ENCODE assay signal across 8 cellular contexts in the genomic region with DNA sequence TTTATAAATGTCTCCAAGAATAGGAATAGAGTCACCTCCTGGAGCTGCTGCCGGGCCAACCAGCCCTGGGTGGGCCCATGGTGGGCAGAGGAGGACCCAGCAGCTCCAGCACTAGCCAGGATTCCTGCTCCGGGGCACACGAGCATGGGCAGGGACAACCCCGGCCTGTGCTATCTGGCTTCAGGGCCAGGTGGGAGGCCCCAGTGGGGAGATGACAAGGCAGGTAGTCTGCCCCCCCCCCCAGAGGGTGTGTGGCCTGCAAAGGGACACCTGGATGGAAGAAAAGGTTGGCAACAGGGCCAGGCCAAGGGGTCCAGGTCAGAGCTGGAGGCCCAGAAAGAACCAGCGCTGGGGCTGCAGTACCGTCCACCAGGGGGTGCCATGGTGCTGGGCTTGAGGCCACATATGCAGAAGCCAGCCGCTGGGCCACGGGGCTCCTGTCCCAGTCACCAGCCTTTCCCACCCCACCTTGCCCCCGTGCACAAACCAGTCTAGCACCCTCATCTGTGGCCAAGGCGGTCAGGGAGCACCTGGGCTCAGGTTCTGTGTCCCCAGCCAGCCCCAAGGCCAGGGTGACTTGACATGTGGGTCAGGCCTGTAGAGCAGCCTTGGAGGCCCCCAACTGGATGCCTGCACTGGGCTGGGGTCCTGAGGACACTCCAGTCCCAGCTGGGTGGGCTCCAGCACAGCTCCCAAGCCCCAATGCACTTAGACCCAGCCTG. TPM values are rescaled to one million over a fixed set of nuclear protein-coding genes. Genes with fewer than 3 reads are reported as not detected.
A peak's percentile ranks its signal among the peaks of the same experiment; 100 is the strongest.
DNase-seq lines count a peak whose midpoint lies in the region; ATAC-seq and TF ChIP-seq lines count a peak whose summit lies in the region.

No MANE protein-coding gene starts in this region.

- H3K36me3 ChIP-seq in neuronal stem cell (replicated peaks in 1 of 2; ENCODE audit: control insufficient read depth in 2 of 2, insufficient read depth in 2 of 2, low read length in 2 of 2) (no peaks in the 10 kb centered on the region), stomach smooth muscle (ENCODE audit: control insufficient read depth in 2 of 2, insufficient read depth in 2 of 2, low read length in 2 of 2) (no peaks in the 10 kb centered on the region)

- peak overlapping the region; percentile 95 for H2BK12ac ChIP-seq in neuronal stem cell (ENCODE audit: low read length)

- no peak overlapping the region for H3K27ac ChIP-seq in neuronal stem cell (replicated peaks; ENCODE audit: low read length)
- peak overlapping the region; percentile 95 for H3K27ac ChIP-seq in stomach smooth muscle (ENCODE audit: low read length)

- no peak overlapping the region for H3K14ac ChIP-seq in neuronal stem cell (ENCODE audit: low read length)

- peak overlapping the region; percentile 83 for H4K8ac ChIP-seq in neuronal stem cell (ENCODE audit: low read depth, low read length)

- peak overlapping the region; percentile 96 for H2BK15ac ChIP-seq in neuronal stem cell (ENCODE audit: low read length)

- H3K4me1 ChIP-seq in neuronal stem cell (ENCODE audit: control insufficient read depth in 2 of 2, insufficient read depth in 1 of 2, low read depth in 1 of 2, low read length in 2 of 2) (peaks cover 5 to 7% of the 10 kb centered on the region in 2 donors), stomach smooth muscle (ENCODE audit: control insufficient read depth, insufficient read depth, low read length) (peaks cover 52% of the 10 kb centered on the region)

- H2AFZ ChIP-seq in neuronal stem cell (ENCODE audit: low read length) = peak overlapping the region; percentile 49

- no peak overlapping the region for H3K4me2 ChIP-seq in neuronal stem cell (ENCODE audit: insufficient read depth, low read length, poor library complexity, severe bottlenecking)

- peak; percentile 94 for TF ChIP-seq CTCF in fibroblast of villous mesenchyme (IDR thresholded peaks at IDR 0.05; ENCODE audit: insufficient read depth, low read depth, low read length)

- H2BK5ac ChIP-seq in neuronal stem cell (ENCODE audit: low read length) = peak overlapping the region; percentile 2

- peak; percentile 57 for ATAC-seq in HG02642 (IDR thresholded peaks at IDR 0.05; ENCODE audit: poor library complexity, unreplicated experiment)
- no peak for ATAC-seq in HG02981 (IDR thresholded peaks at IDR 0.05; ENCODE audit: unreplicated experiment)

- peak overlapping the region; percentile 61 for H2BK120ac ChIP-seq in neuronal stem cell (ENCODE audit: low read depth, low read length)

- no peaks in the 10 kb centered on the region for H3K27me3 ChIP-seq in neuronal stem cell (ENCODE audit: control insufficient read depth in 3 of 3, insufficient read depth in 3 of 3, low read depth in 1 of 3, low read length in 3 of 3)
- no peaks in the 10 kb centered on the region for H3K27me3 ChIP-seq in stomach smooth muscle (ENCODE audit: control insufficient read depth in 1 of 2, insufficient read depth in 2 of 2, low read length in 2 of 2)

- DNase-seq in C1 segment of cervical spinal cord (lab: John Stamatoyannopoulos, UW) (peak in 13 of 14 donors; percentile 15 to 82 (median 48)), RKO (ENCODE audit: low spot score) (peak; percentile 51), fibroblast of villous mesenchyme (ENCODE audit: low read depth) (peak; percentile 67), neuronal stem cell (ENCODE audit: low spot score) (peak; percentile 76)
- peak; percentile 71 for DNase-seq in activated effector memory CD4-positive, alpha-beta T cell treated with Interleukin-2 at 50 U/mL for 16 hours

- peak overlapping the region; percentile 94 for H3K18ac ChIP-seq in neuronal stem cell (ENCODE audit: low read length)

- peak overlapping the region; percentile 80 for H3K23ac ChIP-seq in neuronal stem cell (ENCODE audit: low read depth, low read length, poor library complexity)

- peak overlapping the region; percentile 98 for H2AK5ac ChIP-seq in neuronal stem cell (ENCODE audit: low read depth, low read length)

- H3K4me3 ChIP-seq in fibroblast of villous mesenchyme (ENCODE audit: low read depth, low read length) (no peak overlapping the region), neuronal stem cell (ENCODE audit: low read length in 2 of 2) (no peak overlapping the region), stomach smooth muscle (ENCODE audit: low read length in 2 of 2) (peak overlapping the region; percentile 64 to 66)

- no peak overlapping the region for H4K91ac ChIP-seq in neuronal stem cell (ENCODE audit: low read depth, low read length, poor library complexity)

- H3K79me1 ChIP-seq in neuronal stem cell (ENCODE audit: low read depth, low read length) = peaks cover 5% of the 10 kb centered on the region

- H3K9ac ChIP-seq in neuronal stem cell (ENCODE audit: low read depth, low read length, poor library complexity) = peak overlapping the region; percentile 5
- H3K9ac ChIP-seq in stomach smooth muscle (ENCODE audit: low read length in 2 of 2) = peak overlapping the region; percentile 62 to 75

- WGBS in neuronal stem cell (ENCODE audit: extremely low coverage in 2 of 2, insufficient read length in 2 of 2, insufficient replicate concordance in 1 of 2), 2 donors = no CpG with 5 or more reads among the region's 10 CpGs

- H3K9me3 ChIP-seq in neuronal stem cell (replicated peaks in 1 of 2; ENCODE audit: control insufficient read depth in 2 of 2, insufficient read depth in 1 of 2, low read depth in 1 of 2, low read length in 2 of 2) (no peaks in the 10 kb centered on the region), stomach smooth muscle (ENCODE audit: control insufficient read depth in 2 of 2, low read length in 2 of 2) (no peaks in the 10 kb centered on the region)

- peak overlapping the region; percentile 95 for H3K4ac ChIP-seq in neuronal stem cell (ENCODE audit: low read length)

RNA-seq across cellular contexts. Expression of a gene that starts 3.5 kb away (rescaled TPM):
- under 0.01 and 0.43 TPM in 2 replicates for total RNA-seq in fibroblast of villous mesenchyme
- polyA plus RNA-seq in neuronal stem cell (2013, experiment 1 of 2) = not detected
- polyA plus RNA-seq in neuronal stem cell (2013, experiment 2 of 2) = 0.01 TPM

RNA-seq across cellular contexts. Expression of a gene that starts 3.6 kb away (rescaled TPM):
- not detected in 2 replicates for total RNA-seq in fibroblast of villous mesenchyme
- polyA plus RNA-seq in neuronal stem cell (2013, experiment 1 of 2) = not detected
- polyA plus RNA-seq in neuronal stem cell (2013, experiment 2 of 2) = not detected

RNA-seq across cellular contexts. Expression of a gene that starts 34.9 kb away (rescaled TPM):
- not detected in 2 replicates for total RNA-seq in fibroblast of villous mesenchyme
- polyA plus RNA-seq in neuronal stem cell (2013, experiment 1 of 2) = 0.07 TPM
- 0.06 TPM for polyA plus RNA-seq in neuronal stem cell (2013, experiment 2 of 2)

Comparison
In these comparisons a context has a peak if more than half of its experiments do, and no peak if none do; other contexts are left out.
1. H3K4me3 ChIP-seq: peak in stomach smooth muscle (2 of 2); none in fibroblast of villous mesenchyme (single experiment) and neuronal stem cell (0 of 2).
2. Peak in every context shown above with its lines, with median percentiles within 50 percentile points of each other: DNase-seq.